In the genomic region with DNA sequence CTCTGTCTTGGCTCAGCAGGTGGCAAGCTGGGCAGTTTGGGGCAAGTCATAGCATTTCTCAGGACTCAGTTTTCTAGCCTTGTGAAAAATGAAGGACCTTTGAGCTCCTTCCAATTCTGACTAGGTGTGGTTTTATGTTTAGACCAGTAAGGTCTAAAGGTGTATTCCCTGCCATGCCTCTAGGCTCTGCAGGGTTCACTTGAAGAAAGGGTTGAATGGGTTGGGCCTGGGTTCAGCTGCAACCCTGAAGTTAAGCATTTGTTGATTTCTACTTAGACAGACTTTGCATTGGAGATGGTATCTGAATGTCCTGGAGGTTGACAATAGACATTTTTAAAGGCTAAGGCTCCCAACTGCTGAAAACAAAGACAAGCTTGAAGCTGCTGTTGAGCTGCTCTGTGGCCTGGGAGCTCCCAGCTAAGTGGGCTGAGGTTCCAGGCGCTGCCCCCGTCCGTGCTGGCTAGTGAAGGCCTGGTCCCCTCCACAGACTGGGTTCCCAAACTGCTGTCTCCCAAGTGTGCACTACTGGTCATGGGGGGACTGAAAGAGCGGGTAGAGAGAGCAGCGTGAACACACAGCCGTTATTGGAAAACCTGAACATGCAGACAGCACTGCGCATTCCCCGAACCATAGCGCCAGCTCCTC, we compare ENCODE assay signal across 13 cellular contexts.
DNase-seq lines count a peak whose midpoint lies in the region; ATAC-seq, FAIRE-seq and TF ChIP-seq lines count a peak whose summit lies in the region.
"Had no signal": no experiment of that assay in that cellular context is flagged by ENCODE, and none has a peak within 500 bp of the region (broad histone marks: within the 10 kb centered on the region; RNA-seq: fewer than 3 reads in every experiment).

No MANE protein-coding gene starts in this region.

- no peaks in the 10 kb centered on the region for H3K27me3 ChIP-seq in DND-41 (ENCODE audit: insufficient read depth, low read length, poor library complexity)
- no peaks in the 10 kb centered on the region for H3K27me3 ChIP-seq in Loucy (ENCODE audit: insufficient read depth, low read length, poor library complexity, severe bottlenecking)
- no peaks in the 10 kb centered on the region for H3K27me3 ChIP-seq in mesenchymal stem cell (ENCODE audit: control insufficient read depth in 1 of 2, insufficient read depth in 1 of 2, low read length in 2 of 2)
- no peaks in the 10 kb centered on the region for H3K27me3 ChIP-seq in small intestine (ENCODE audit: control insufficient read depth in 2 of 2, insufficient read depth in 2 of 2, low read length in 2 of 2)
- no peaks in the 10 kb centered on the region for H3K27me3 ChIP-seq in HepG2 (ENCODE audit: control insufficient read depth in 1 of 2, insufficient read depth in 2 of 2, low read length in 2 of 2)

- H3F3A ChIP-seq in Loucy (ENCODE audit: low read depth), result peaks cover 33% of the 10 kb centered on the region

- peak overlapping the region; percentile 14 for H2AK5ac ChIP-seq in mesenchymal stem cell (ENCODE audit: low read length, severe bottlenecking)

- no peaks in the 10 kb centered on the region for H3K9me2 ChIP-seq in Loucy (replicated peaks; ENCODE audit: low read depth, low read length)

- no peak for TF ChIP-seq EP300 in HepG2 (IDR thresholded peaks at IDR 0.05; ENCODE audit: low read depth in 2 of 2, low read length in 2 of 2)
- no peak for TF ChIP-seq EP300 in HepG2 (CRISPR knock-in tag; IDR thresholded peaks at IDR 0.05; ENCODE audit: borderline replicate concordance)

- no TSS peak for BruUV-seq in HepG2 (replicated peaks; lab: Mats Ljungman, UMichigan)

- H3K9ac ChIP-seq in DND-41 (ENCODE audit: low read depth, low read length) (no peak overlapping the region), Loucy (ENCODE audit: low read depth, low read length, poor library complexity, severe bottlenecking) (peak overlapping the region; percentile 89), mesenchymal stem cell (ENCODE audit: low read length) (no peak overlapping the region), HepG2 (ENCODE audit: insufficient read depth, low read depth, low read length) (no peak overlapping the region)

- no peak overlapping the region for H3K18ac ChIP-seq in mesenchymal stem cell (ENCODE audit: low read depth in 1 of 2, low read length in 2 of 2)

- no peak overlapping the region for H4K8ac ChIP-seq in mesenchymal stem cell (ENCODE audit: low read length)

- DNase-seq in DND-41, result no peak
- no peak for DNase-seq in mesenchymal stem cell
- DNase-seq in small intestine, result peak; percentile 88
- no peak for DNase-seq in NCI-H146 treated with DMSO at 0.1 percent for 48 hours (lab: John Stamatoyannopoulos, UW; ENCODE audit: unreplicated experiment)
- no peak for DNase-seq in HepG2 (ENCODE audit: low spot score)
- DNase-seq in kidney glomerular epithelial cell (lab: John Stamatoyannopoulos, UW), result no peak
- DNase-seq: CD4-positive, CD25-positive, alpha-beta regulatory T cell; Karpas-422; MM.1S; NCI-H1092 treated with DMSO at 0.1 percent for 48 hours; NCI-H1694 had no signal

- H3K9me3 ChIP-seq in DND-41 (ENCODE audit: insufficient read depth, low read length, severe bottlenecking), result no peaks in the 10 kb centered on the region
- H3K9me3 ChIP-seq in Loucy (ENCODE audit: insufficient read depth, low read depth, low read length), result no peaks in the 10 kb centered on the region
- H3K9me3 ChIP-seq in mesenchymal stem cell (ENCODE audit: control insufficient read depth, low read length), result no peaks in the 10 kb centered on the region
- no peaks in the 10 kb centered on the region for H3K9me3 ChIP-seq in small intestine (ENCODE audit: control insufficient read depth, low read depth)
- H3K9me3 ChIP-seq in HepG2 (ENCODE audit: low read length), result no peaks in the 10 kb centered on the region

- no peak for TF ChIP-seq POLR2A in HepG2 (IDR thresholded peaks at IDR 0.05; ENCODE audit: insufficient read depth in 1 of 2, low read depth in 2 of 2, low read length in 2 of 2)

- H3K4me3 ChIP-seq in DND-41 (ENCODE audit: low read depth in 1 of 2, low read length in 2 of 2) (no peak overlapping the region), Loucy (ENCODE audit: low read length, poor library complexity, severe bottlenecking) (no peak overlapping the region), mesenchymal stem cell (ENCODE audit: insufficient read depth in 1 of 2, low read depth in 1 of 2, low read length in 2 of 2) (no peak overlapping the region), small intestine (ENCODE audit: low read depth in 1 of 2, low read length in 2 of 2) (no peak overlapping the region), HepG2 (replicated peaks in 1 of 3; ENCODE audit: insufficient read depth in 1 of 3, low read depth in 2 of 3, low read length in 3 of 3) (no peak overlapping the region)

- H4K20me1 ChIP-seq in DND-41 (ENCODE audit: insufficient read depth, low read length) (no peaks in the 10 kb centered on the region), Loucy (ENCODE audit: insufficient read depth, low read length, poor library complexity, severe bottlenecking) (no peaks in the 10 kb centered on the region), HepG2 (ENCODE audit: insufficient read depth, low read length) (no peaks in the 10 kb centered on the region)

- POLR2A ChIA-PET in HepG2 (lab: Yijun Ruan, JAX), result no interaction called here

- 96% methylated on average over 9 of the region's 9 CpGs for WGBS in mesenchymal stem cell
- WGBS in small intestine, 3 donors, result 96 to 98% (median 97%) methylated on average over 9 of the region's 9 CpGs
- WGBS in HepG2 (ENCODE audit: low lambda C conversion rate), result 91% methylated on average over 7 of the region's 9 CpGs

- ATAC-seq in DND-41 (ENCODE audit: insufficient read depth, low read depth), result no peak
- ATAC-seq in HepG2, result no peak
- no peak for ATAC-seq in HG02588 (IDR thresholded peaks at IDR 0.05; ENCODE audit: unreplicated experiment)

- peak overlapping the region; percentile 95 for H3K27ac ChIP-seq in DND-41 (ENCODE audit: low read length)
- no peak overlapping the region for H3K27ac ChIP-seq in mesenchymal stem cell (ENCODE audit: low read length, poor library complexity, severe bottlenecking)
- peak overlapping the region; percentile 27 to 32 for H3K27ac ChIP-seq in small intestine (ENCODE audit: low read depth in 1 of 2, low read length in 1 of 2)
- H3K27ac ChIP-seq in HepG2 (ENCODE audit: extremely low read length, insufficient read depth, low read length), result no peak overlapping the region

- H2BK120ac ChIP-seq in mesenchymal stem cell (ENCODE audit: low read depth, low read length), result no peak overlapping the region

- in situ Hi-C loops in HepG2 (cut with HindIII; ENCODE audit: extremely low pct_ligation_motif_present, low pct_unique_long_range_greater_than_20kb), result loop anchor here (10.0 kb wide), 2 partner anchors 123 to 377 kb away; no protein-coding TSS in a partner anchor

- CTCF ChIA-PET in HepG2 (lab: Yijun Ruan, JAX; ENCODE audit: low intra/inter-chr PET ratio, low total read pairs), result no interaction called here

- intact Hi-C loops in HepG2 (cut with micrococcal nuclease; ENCODE audit: unreplicated experiment), result no loop called here

- H2BK5ac ChIP-seq in mesenchymal stem cell (ENCODE audit: low read depth, low read length, poor library complexity, severe bottlenecking), result no peak overlapping the region

- no peak overlapping the region for H4K91ac ChIP-seq in mesenchymal stem cell (ENCODE audit: low read length)

- no peak overlapping the region for H3K4ac ChIP-seq in mesenchymal stem cell (ENCODE audit: low read depth in 1 of 2, low read length in 2 of 2)

- H3K79me2 ChIP-seq in DND-41 (ENCODE audit: insufficient read depth, low read length) (no peaks in the 10 kb centered on the region), Loucy (ENCODE audit: insufficient read depth, low read length) (peaks cover 7% of the 10 kb centered on the region), HepG2 (ENCODE audit: insufficient read depth, low read length) (no peaks in the 10 kb centered on the region)

- peaks cover 6% of the 10 kb centered on the region; the same call in 1 of the 2 replicates for H3K36me3 ChIP-seq in DND-41 (ENCODE audit: insufficient read depth, low read length)
- H3K36me3 ChIP-seq in Loucy (ENCODE audit: insufficient read depth, low read length), result no peaks in the 10 kb centered on the region
- no peaks in the 10 kb centered on the region for H3K36me3 ChIP-seq in mesenchymal stem cell (ENCODE audit: control insufficient read depth in 1 of 2, insufficient read depth in 2 of 2, low read depth in 1 of 2, low read length in 2 of 2)
- no peaks in the 10 kb centered on the region for H3K36me3 ChIP-seq in small intestine (ENCODE audit: control insufficient read depth in 2 of 2, insufficient read depth in 2 of 2, low read length in 2 of 2)
- no peaks in the 10 kb centered on the region for H3K36me3 ChIP-seq in HepG2 (replicated peaks in 1 of 2; ENCODE audit: control insufficient read depth in 1 of 2, insufficient read depth in 2 of 2, low read length in 2 of 2)

- H3K14ac ChIP-seq in mesenchymal stem cell (ENCODE audit: low read length in 2 of 2), result no peak overlapping the region

- no peak overlapping the region for H3K4me2 ChIP-seq in DND-41 (ENCODE audit: insufficient read depth, low read length)
- H3K4me2 ChIP-seq in Loucy (ENCODE audit: low read depth, low read length, poor library complexity, severe bottlenecking), result peak overlapping the region; percentile 68
- H3K4me2 ChIP-seq in mesenchymal stem cell (ENCODE audit: low read length, poor library complexity, severe bottlenecking), result no peak overlapping the region
- no peak overlapping the region for H3K4me2 ChIP-seq in HepG2 (ENCODE audit: low read depth, low read length)

- no peak overlapping the region for H2BK12ac ChIP-seq in mesenchymal stem cell (ENCODE audit: low read length in 2 of 2)

- peaks cover 2% of the 10 kb centered on the region for H3K79me1 ChIP-seq in mesenchymal stem cell (replicated peaks; ENCODE audit: low read length, poor library complexity, severe bottlenecking)

- FAIRE-seq in small intestine (lab: Jason Lieb, UNC) (no peak), HepG2 (lab: Jason Lieb, UNC) (no peak)

- TF ChIP-seq RAD21 in HepG2 (CRISPR knock-in tag; IDR thresholded peaks at IDR 0.05), result no peak

- H3K4me1 ChIP-seq in DND-41 (ENCODE audit: insufficient read depth, low read length) (peaks cover 55% of the 10 kb centered on the region), Loucy (ENCODE audit: insufficient read depth, low read length, poor library complexity, severe bottlenecking) (peaks cover 94% of the 10 kb centered on the region), mesenchymal stem cell (ENCODE audit: control insufficient read depth, insufficient read depth, low read depth, low read length) (peaks cover 18% of the 10 kb centered on the region), small intestine (ENCODE audit: control insufficient read depth in 2 of 2, insufficient read depth in 1 of 2, low read depth in 1 of 2, low read length in 1 of 2) (peaks cover 13 to 24% of the 10 kb centered on the region in 2 donors), HepG2 (ENCODE audit: insufficient read depth, low read length) (no peaks in the 10 kb centered on the region)

- H2AFZ ChIP-seq in DND-41 (ENCODE audit: low read depth, low read length) (no peak overlapping the region), Loucy (ENCODE audit: low read length) (no peak overlapping the region), mesenchymal stem cell (ENCODE audit: low read depth, low read length) (no peak overlapping the region), HepG2 (ENCODE audit: low read length) (no peak overlapping the region)

- H3K23ac ChIP-seq in mesenchymal stem cell (ENCODE audit: low read length in 2 of 2), result no peak overlapping the region

- TF ChIP-seq CTCF in DND-41 (IDR thresholded peaks at IDR 0.05; ENCODE audit: borderline replicate concordance, extremely low read depth, low read length, poor library complexity, severe bottlenecking), result no peak
- TF ChIP-seq CTCF in Loucy (conservative IDR thresholded peaks at IDR 0.05; ENCODE audit: low read length), result no peak
- no peak for TF ChIP-seq CTCF in HepG2 (CRISPR knock-in tag; IDR thresholded peaks at IDR 0.05)

- no peak overlapping the region for H2BK15ac ChIP-seq in mesenchymal stem cell (ENCODE audit: low read depth, poor library complexity, severe bottlenecking)

Comparison
In these comparisons a context has a peak if more than half of its experiments do, and no peak if none do; other contexts are left out.
1. H3K27ac ChIP-seq: peak in DND-41 (single experiment) and small intestine (2 of 2); none in mesenchymal stem cell (single experiment) and HepG2 (single experiment).